In the genomic region with DNA sequence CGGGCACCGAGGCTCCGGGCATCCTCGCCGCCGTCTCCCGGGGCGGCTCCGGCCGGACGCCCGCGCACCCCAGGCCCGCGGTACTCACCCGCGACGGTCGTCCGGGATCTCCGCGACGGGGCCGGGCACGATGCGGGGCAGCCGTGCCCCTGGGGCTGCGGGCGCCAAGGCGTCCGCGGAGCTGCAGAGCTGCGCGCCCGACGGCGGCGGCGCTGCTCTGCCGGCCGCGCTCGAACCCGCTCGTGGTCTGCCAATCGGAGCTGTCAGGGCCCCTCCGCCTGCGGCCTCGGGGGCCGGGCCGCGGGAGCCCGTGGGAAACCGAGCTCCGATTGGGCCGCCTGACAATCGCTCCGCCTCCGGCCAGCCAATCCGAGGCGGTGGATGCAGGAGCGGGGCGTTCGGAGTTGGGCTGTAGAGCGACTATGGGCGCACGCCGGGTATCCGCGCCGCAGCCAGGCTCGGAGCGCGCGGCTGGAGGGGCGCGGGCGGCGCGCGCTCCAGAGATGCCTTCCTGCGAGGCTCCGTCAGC, we compare ENCODE assay signal across 8 cellular contexts.
DNase-seq lines count a peak whose midpoint lies in the region; ATAC-seq and TF ChIP-seq lines count a peak whose summit lies in the region.

No MANE protein-coding gene starts in this region.

- TF ChIP-seq CTCF in BJ (IDR thresholded peaks at IDR 0.05; ENCODE audit: insufficient read depth, low read depth, low read length) (no peak), epithelial cell of proximal tubule (conservative IDR thresholded peaks at IDR 0.05; ENCODE audit: low read depth, low read length) (no peak)

- H3K9me3 ChIP-seq in muscle layer of colon (ENCODE audit: low read length): no peaks in the 10 kb centered on the region

- H3K27me3 ChIP-seq in BJ (ENCODE audit: control insufficient read depth, insufficient read depth, low read length) (peaks cover 10% of the 10 kb centered on the region), muscle layer of colon (ENCODE audit: control insufficient read depth in 1 of 2, insufficient read depth in 2 of 2, low read length in 2 of 2) (peaks cover 20 to 38% of the 10 kb centered on the region in 2 donors)

- CTCF ChIA-PET in BJ (lab: Yijun Ruan, JAX): interaction anchor here (0.7 to 1.5 kb wide), 2 partner anchors 22 to 304 kb away, joined by 3 to 5 read pairs; no protein-coding TSS in a partner anchor

- H3K9ac ChIP-seq in muscle layer of colon (ENCODE audit: low read length): no peak overlapping the region

- ATAC-seq in GM19328 (IDR thresholded peaks at IDR 0.05; ENCODE audit: unreplicated experiment) (peak; percentile 82), HG03469 (IDR thresholded peaks at IDR 0.05; ENCODE audit: unreplicated experiment) (peak; percentile 67)

- DNase-seq in BJ (ENCODE audit: low read depth) (peak; percentile 7), NCI-H774 (lab: John Stamatoyannopoulos, UW) (peak; percentile 96), activated T-cell treated with anti-CD3 and anti-CD28 coated beads for 48 hours (ENCODE audit: low read depth) (peak; percentile 92), epithelial cell of proximal tubule (ENCODE audit: low read depth) (no peak)
- DNase-seq in stimulated activated CD8-positive, alpha-beta memory T cell treated with anti-CD3 and anti-CD28 coated beads, Interleukin-7, amount 100 ng/mL, for 1 hour (ENCODE audit: low read depth in 2 of 2): peak; percentile 76 to 79

- peaks cover 5% of the 10 kb centered on the region for H3K4me1 ChIP-seq in muscle layer of colon (ENCODE audit: insufficient read depth, low read length)

- POLR2A ChIA-PET in BJ (lab: Charles Lee): no interaction called here

- H3K36me3 ChIP-seq in BJ (ENCODE audit: control insufficient read depth, insufficient read depth, low read length): no peaks in the 10 kb centered on the region
- H3K36me3 ChIP-seq in muscle layer of colon (ENCODE audit: insufficient read depth, low read length): no peaks in the 10 kb centered on the region

- H3K27ac ChIP-seq in muscle layer of colon (ENCODE audit: low read depth, low read length): no peak overlapping the region

- H3K4me3 ChIP-seq in BJ (ENCODE audit: low read depth, low read length) (peak overlapping the region; percentile 22; the same call in 1 of the 2 replicates), epithelial cell of proximal tubule (ENCODE audit: low read depth, low read length) (peak overlapping the region; percentile 59), muscle layer of colon (ENCODE audit: low read depth in 1 of 2, low read length in 2 of 2) (peak overlapping the region; percentile 42 to 55)
